ENCODE assay signal across 25 cellular contexts in the genomic region with DNA sequence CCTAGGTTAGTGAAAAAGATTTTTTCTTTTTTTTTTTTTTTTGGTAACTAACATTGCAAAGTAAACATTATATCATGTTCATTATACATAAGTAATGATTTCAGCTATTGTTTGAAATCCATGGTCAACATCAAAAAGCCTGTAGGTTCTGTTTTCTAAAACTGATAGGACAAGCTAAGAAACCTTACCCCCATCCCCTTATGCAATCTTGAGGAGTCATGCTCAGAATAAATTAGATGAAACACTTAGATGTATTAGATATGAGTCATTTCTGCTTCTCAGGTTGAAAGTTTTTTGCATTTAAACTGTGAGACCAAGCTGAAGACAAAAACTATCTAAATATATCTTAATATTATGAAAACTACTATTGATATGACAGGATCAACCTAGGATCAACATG. TPM values are rescaled to one million over a fixed set of nuclear protein-coding genes. Genes with fewer than 3 reads are reported as not detected.
A peak's percentile ranks its signal among the peaks of the same experiment; 100 is the strongest.
DNase-seq lines count a peak whose midpoint lies in the region; ATAC-seq, FAIRE-seq and TF ChIP-seq lines count a peak whose summit lies in the region.
"Had no signal": no experiment of that assay in that cellular context is flagged by ENCODE, and none has a peak within 500 bp of the region (broad histone marks: within the 10 kb centered on the region; RNA-seq: fewer than 3 reads in every experiment).

No MANE protein-coding gene starts in this region.

- H3K4ac ChIP-seq in mesenchymal stem cell (ENCODE audit: low read depth in 1 of 2, low read length in 2 of 2) = no peak overlapping the region

- H3K18ac ChIP-seq in mesenchymal stem cell (ENCODE audit: low read depth in 1 of 2, low read length in 2 of 2) = no peak overlapping the region

- CTCF ChIA-PET in PC-3 (lab: Charles Lee) = no interaction called here

- DNase-seq in ELR (ENCODE audit: low read depth) = peak; percentile 47
- DNase-seq in PC-3 = peak; percentile 46
- peak; percentile 75 for DNase-seq in bronchial epithelial cell (ENCODE audit: low read depth)
- DNase-seq in mesenchymal stem cell = peak; percentile 10
- DNase-seq in Peyer's patch = no peak
- DNase-seq in transverse colon = no peak
- DNase-seq: ACHN, AML-193, COR-L47, MG63, NCI-H1048, NCI-H1436, NCI-H1930, NCI-H345, NCI-H524 treated with DMSO at 0.1 percent for 48 hours, SHP77 had no signal

- H3K9ac ChIP-seq in PC-3 (ENCODE audit: low read length) (no peak overlapping the region), mesenchymal stem cell (ENCODE audit: low read length) (no peak overlapping the region)
- H3K9ac ChIP-seq: KMS-11 had no signal

- H2BK15ac ChIP-seq in mesenchymal stem cell (ENCODE audit: low read depth, poor library complexity, severe bottlenecking) = no peak overlapping the region

- H3K9me2 ChIP-seq in PC-3 (replicated peaks; ENCODE audit: low read length) = no peaks in the 10 kb centered on the region

- no peak for FAIRE-seq in bronchial epithelial cell (lab: Jason Lieb, UNC)

- H3K4me3 ChIP-seq in PC-3 (ENCODE audit: low read length) (no peak overlapping the region), bronchial epithelial cell (ENCODE audit: low read depth, low read length) (no peak overlapping the region), mesenchymal stem cell (ENCODE audit: insufficient read depth in 1 of 2, low read depth in 1 of 2, low read length in 2 of 2) (no peak overlapping the region), Peyer's patch (no peak overlapping the region), transverse colon (no peak overlapping the region)
- H3K4me3 ChIP-seq: GM23338, MG63, SK-N-MC had no signal

- no peak for TF ChIP-seq POLR2A in Peyer's patch (IDR thresholded peaks at IDR 0.05)
- TF ChIP-seq POLR2A in transverse colon (IDR thresholded peaks at IDR 0.05) = no peak

- TF ChIP-seq EP300 in transverse colon (IDR thresholded peaks at IDR 0.05; ENCODE audit: low read depth) = no peak

- in situ Hi-C loops in transverse colon (cut with MboI; ENCODE audit: low pct_ligation_motif_present in 1 of 4, low pct_unique_long_range_greater_than_20kb in 1 of 4, low sequenced_read_pairs in 3 of 4) = no loop called here

- H3K4me1 ChIP-seq in PC-3 (ENCODE audit: insufficient read depth, low read length) (peaks cover 5% of the 10 kb centered on the region; the same call in 1 of the 2 replicates), mesenchymal stem cell (ENCODE audit: control insufficient read depth, insufficient read depth, low read depth, low read length) (peaks cover 3% of the 10 kb centered on the region), Peyer's patch (no peaks in the 10 kb centered on the region), transverse colon (no peaks in the 10 kb centered on the region)

- H3K79me1 ChIP-seq in mesenchymal stem cell (replicated peaks; ENCODE audit: low read length, poor library complexity, severe bottlenecking) = no peaks in the 10 kb centered on the region

- H4K8ac ChIP-seq in mesenchymal stem cell (ENCODE audit: low read length) = no peak overlapping the region

- H3K14ac ChIP-seq in mesenchymal stem cell (ENCODE audit: low read length in 2 of 2) = no peak overlapping the region

- H2AFZ ChIP-seq in PC-3 (ENCODE audit: low read length) (no peak overlapping the region), mesenchymal stem cell (ENCODE audit: low read depth, low read length) (no peak overlapping the region)
- H2AFZ ChIP-seq: GM23338 had no signal

- no peak overlapping the region for H2AK5ac ChIP-seq in mesenchymal stem cell (ENCODE audit: low read length, severe bottlenecking)

- H3K9me3 ChIP-seq in PC-3 (ENCODE audit: low read length) (no peaks in the 10 kb centered on the region), mesenchymal stem cell (ENCODE audit: control insufficient read depth, low read length) (no peaks in the 10 kb centered on the region), Peyer's patch (peaks cover 0 to 5% (median 0%) of the 10 kb centered on the region in 4 donors), transverse colon (no peaks in the 10 kb centered on the region)
- H3K9me3 ChIP-seq: MG63 had no signal

- no peak overlapping the region for H3K4me2 ChIP-seq in PC-3 (ENCODE audit: low read length)
- H3K4me2 ChIP-seq in mesenchymal stem cell (ENCODE audit: low read length, poor library complexity, severe bottlenecking) = no peak overlapping the region
- H3K4me2 ChIP-seq: GM23338, KMS-11 had no signal

- H2BK12ac ChIP-seq in mesenchymal stem cell (ENCODE audit: low read length in 2 of 2) = no peak overlapping the region

- H3K27ac ChIP-seq in PC-3 (ENCODE audit: low read length) = no peak overlapping the region
- H3K27ac ChIP-seq in mesenchymal stem cell (ENCODE audit: low read length, poor library complexity, severe bottlenecking) = no peak overlapping the region
- no peak overlapping the region for H3K27ac ChIP-seq in Peyer's patch
- no peak overlapping the region for H3K27ac ChIP-seq in transverse colon
- H3K27ac ChIP-seq: KMS-11, SK-N-MC had no signal

- H3K27me3 ChIP-seq in PC-3 (ENCODE audit: low read length) (no peaks in the 10 kb centered on the region), bronchial epithelial cell (ENCODE audit: control insufficient read depth, insufficient read depth, low read length) (no peaks in the 10 kb centered on the region), mesenchymal stem cell (ENCODE audit: control insufficient read depth in 1 of 2, insufficient read depth in 1 of 2, low read length in 2 of 2) (no peaks in the 10 kb centered on the region), Peyer's patch (no peaks in the 10 kb centered on the region), transverse colon (no peaks in the 10 kb centered on the region)
- H3K27me3 ChIP-seq: MG63 had no signal

- ATAC-seq in PC-3 = no peak
- no peak for ATAC-seq in HG03457 (IDR thresholded peaks at IDR 0.05; ENCODE audit: unreplicated experiment)
- no peak for ATAC-seq in HG02571 (IDR thresholded peaks at IDR 0.05; ENCODE audit: unreplicated experiment)
- ATAC-seq: GM23338, HCT116, Panc1 had no signal

- H3F3A ChIP-seq in PC-3 (ENCODE audit: low read length, unreplicated experiment) = no peaks in the 10 kb centered on the region

- H2BK120ac ChIP-seq in mesenchymal stem cell (ENCODE audit: low read depth, low read length) = no peak overlapping the region

- H2BK5ac ChIP-seq in mesenchymal stem cell (ENCODE audit: low read depth, low read length, poor library complexity, severe bottlenecking) = no peak overlapping the region

- no peaks in the 10 kb centered on the region for H3K79me2 ChIP-seq in PC-3 (ENCODE audit: low read length)

- no peaks in the 10 kb centered on the region for H4K20me1 ChIP-seq in PC-3 (ENCODE audit: low read length)

- BruUV-seq in PC-3 (replicated peaks; lab: Mats Ljungman, UMichigan) = no TSS peak

- no peak overlapping the region for H4K91ac ChIP-seq in mesenchymal stem cell (ENCODE audit: low read length)

- intact Hi-C loops in PC-3 (cut with micrococcal nuclease) = no loop called here
- intact Hi-C loops in transverse colon (cut with DNase I; ENCODE audit: low total_unique reads) = no loop called here

- no peaks in the 10 kb centered on the region for H3K36me3 ChIP-seq in PC-3 (ENCODE audit: low read depth, low read length)
- no peaks in the 10 kb centered on the region for H3K36me3 ChIP-seq in bronchial epithelial cell (ENCODE audit: control insufficient read depth, insufficient read depth, low read length)
- no peaks in the 10 kb centered on the region for H3K36me3 ChIP-seq in mesenchymal stem cell (ENCODE audit: control insufficient read depth in 1 of 2, insufficient read depth in 2 of 2, low read depth in 1 of 2, low read length in 2 of 2)
- no peaks in the 10 kb centered on the region for H3K36me3 ChIP-seq in Peyer's patch
- no peaks in the 10 kb centered on the region for H3K36me3 ChIP-seq in transverse colon
- H3K36me3 ChIP-seq: MG63 had no signal

- POLR2A ChIA-PET in PC-3 (lab: Charles Lee; ENCODE audit: unreplicated experiment) = no interaction called here

- H3K23ac ChIP-seq in mesenchymal stem cell (ENCODE audit: low read length in 2 of 2) = no peak overlapping the region

- TF ChIP-seq CTCF in PC-3 (conservative IDR thresholded peaks at IDR 0.05; ENCODE audit: low read depth, low read length) (no peak), bronchial epithelial cell (IDR thresholded peaks at IDR 0.05; ENCODE audit: insufficient read depth, low read length, severe bottlenecking) (no peak), Peyer's patch (IDR thresholded peaks at IDR 0.05) (no peak), transverse colon (IDR thresholded peaks at IDR 0.05) (no peak)

RNA-seq across cellular contexts. Expression of gene TRIML1, which starts 39.0 kb away (rescaled TPM):
- total RNA-seq in PC-3 (2014; rRNA removed) (not detected in 2 replicates), bronchial epithelial cell (0.26 TPM in 1 of 2 replicates, not detected in the other), Peyer's patch (not detected), transverse colon (not detected)
- not detected for polyA plus RNA-seq in mesenchymal stem cell (2013, experiment 1 of 2)
- not detected for polyA plus RNA-seq in mesenchymal stem cell (2013, experiment 2 of 2)
- total RNA-seq: Daoy, GM23338 had no signal
- polyA plus RNA-seq: CD14-positive monocyte, GM23338 had no signal

Comparison
In these comparisons a context has a peak if more than half of its experiments do, and no peak if none do; other contexts are left out.
1. DNase-seq: peak in ELR (single experiment), PC-3 (single experiment), bronchial epithelial cell (single experiment) and mesenchymal stem cell (single experiment); none in Peyer's patch (0 of 3) and transverse colon (single experiment).